In the genomic region with DNA sequence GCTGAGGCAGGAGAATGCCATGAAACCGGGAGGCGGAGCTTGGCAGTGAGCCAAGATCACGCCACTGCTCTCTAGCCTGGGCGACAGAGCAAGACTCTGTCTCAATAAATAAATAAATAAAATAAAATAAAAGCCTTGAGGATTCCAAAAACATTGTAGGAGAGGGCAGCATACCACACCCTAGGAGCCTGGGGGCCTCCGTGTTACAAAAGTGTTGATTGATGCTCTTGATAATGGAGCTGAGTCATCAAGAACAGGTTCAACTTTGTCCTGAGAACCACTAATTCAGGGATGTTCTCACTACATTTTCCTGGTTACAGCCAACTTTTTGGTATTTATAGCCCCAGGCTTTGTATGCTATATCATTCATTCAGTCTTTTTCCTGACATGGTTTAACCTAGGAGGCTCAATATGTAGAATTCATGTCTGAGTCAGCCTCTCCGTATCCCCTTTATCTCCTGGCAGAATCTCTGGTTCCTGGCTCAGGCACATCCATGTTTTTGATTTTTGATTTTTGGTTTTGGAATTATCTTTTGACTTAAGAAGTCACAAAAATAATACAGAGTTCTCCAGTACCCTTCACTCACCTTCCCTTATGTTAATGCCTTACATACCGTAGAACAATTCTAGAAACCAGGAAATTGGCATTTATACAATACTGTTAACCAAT, we compare ENCODE assay signal across 1 cellular context.
A peak's percentile ranks its signal among the peaks of the same experiment; 100 is the strongest.
TF ChIP-seq lines count a peak whose summit lies in the region.

No MANE protein-coding gene starts in this region.

TF ChIP-seq in K562, 482 proteins besides CTCF, POLR2A, EP300 and RAD21 (continued from another document):
- TF ChIP-seq, protein P1, sequence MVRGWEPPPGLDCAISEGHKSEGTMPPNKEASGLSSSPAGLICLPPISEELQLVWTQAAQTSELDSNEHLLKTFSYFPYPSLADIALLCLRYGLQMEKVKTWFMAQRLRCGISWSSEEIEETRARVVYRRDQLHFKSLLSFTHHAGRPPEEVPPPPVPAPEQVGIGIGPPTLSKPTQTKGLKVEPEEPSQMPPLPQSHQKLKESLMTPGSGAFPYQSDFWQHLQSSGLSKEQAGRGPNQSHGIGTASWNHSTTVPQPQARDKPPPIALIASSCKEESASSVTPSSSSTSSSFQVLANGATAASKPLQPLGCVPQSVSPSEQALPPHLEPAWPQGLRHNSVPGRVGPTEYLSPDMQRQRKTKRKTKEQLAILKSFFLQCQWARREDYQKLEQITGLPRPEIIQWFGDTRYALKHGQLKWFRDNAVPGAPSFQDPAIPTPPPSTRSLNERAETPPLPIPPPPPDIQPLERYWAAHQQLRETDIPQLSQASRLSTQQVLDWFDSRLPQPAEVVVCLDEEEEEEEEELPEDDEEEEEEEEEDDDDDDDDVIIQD (CRISPR knock-in tag; IDR thresholded peaks at IDR 0.05) = no peak
- TF ChIP-seq NR4A1 (CRISPR knock-in tag; IDR thresholded peaks at IDR 0.05) (no peak), NR4A1 (tag; IDR thresholded peaks at IDR 0.05) (peak; percentile 81), ZFP1 (CRISPR knock-in tag; IDR thresholded peaks at IDR 0.05) (0 out of 2 replicates have a peak, but pooled peaks have one; percentile 14), MEF2A (IDR thresholded peaks at IDR 0.05; ENCODE audit: control insufficient read depth, low read depth, low read length) (peak; percentile 32; the same call in 1 of the 2 replicates), GATAD2A (IDR thresholded peaks at IDR 0.05) (0 out of 2 replicates have a peak, but pooled peaks have one; percentile 14), DNMT1 (IDR thresholded peaks at IDR 0.05) (0 out of 2 replicates have a peak, but pooled peaks have one; percentile 58), ZNF316 (IDR thresholded peaks at IDR 0.05) (peak; percentile 98), MYC (IDR thresholded peaks at IDR 0.05; ENCODE audit: low read depth, low read length) (no peak), MYC (CRISPR knock-in tag; IDR thresholded peaks at IDR 0.05; ENCODE audit: borderline replicate concordance, low read depth) (no peak), POLR2G (IDR thresholded peaks at IDR 0.05; ENCODE audit: low read depth, low read length) (no peak), KDM4B (IDR thresholded peaks at IDR 0.05; ENCODE audit: borderline replicate concordance in 2 of 2, low read depth in 1 of 2) (no peak), NFIX (CRISPR knock-in tag; IDR thresholded peaks at IDR 0.05; ENCODE audit: low read depth) (peak; percentile 94), MTA3 (IDR thresholded peaks at IDR 0.05; ENCODE audit: borderline replicate concordance) (0 out of 2 replicates have a peak, but pooled peaks have one; percentile 17), ZBTB17 (CRISPR knock-in tag; IDR thresholded peaks at IDR 0.05) (0 out of 2 replicates have a peak, but pooled peaks have one; percentile 28), RBBP5 (IDR thresholded peaks at IDR 0.05; ENCODE audit: borderline replicate concordance, insufficient read depth, low read length, poor library complexity, severe bottlenecking) (no peak), NBN (IDR thresholded peaks at IDR 0.05; ENCODE audit: low read depth) (0 out of 2 replicates have a peak, but pooled peaks have one; percentile 15), ATF1 (CRISPR knock-in tag; IDR thresholded peaks at IDR 0.05) (no peak), ATF1 (tag; IDR thresholded peaks at IDR 0.05) (peak; percentile 39; the same call in 1 of the 2 replicates), HDAC1 (IDR thresholded peaks at IDR 0.05) (0 out of 4 replicates have a peak, but pooled peaks of 1 of the 2 experiments have one; percentile 34), FOSL1 (tag; conservative IDR thresholded peaks at IDR 0.05) (peak; percentile 94), TAF9B (IDR thresholded peaks at IDR 0.05; ENCODE audit: partially characterized antibody) (peak; percentile 29), FOXA1 (IDR thresholded peaks at IDR 0.05; ENCODE audit: borderline replicate concordance) (no peak), ATF7 (IDR thresholded peaks at IDR 0.05) (no peak; the same call in 1 of the 2 replicates), CHD4 (IDR thresholded peaks at IDR 0.05; ENCODE audit: insufficient read depth, insufficient replicate concordance, low read depth, low read length, poor library complexity, severe bottlenecking) (peak; percentile 10), ZNF24 (IDR thresholded peaks at IDR 0.05) (peak; percentile 93), ZNF134 (CRISPR knock-in tag; conservative IDR thresholded peaks at IDR 0.05) (0 out of 2 replicates have a peak, but pooled peaks have one; percentile 42), RBM14 (IDR thresholded peaks at IDR 0.05; ENCODE audit: borderline replicate concordance, insufficient read depth, low read depth, low read length) (no peak), ESRRA (IDR thresholded peaks at IDR 0.05; ENCODE audit: borderline replicate concordance, low read depth) (no peak), ZBTB8A (IDR thresholded peaks at IDR 0.05; ENCODE audit: partially characterized antibody) (no peak), SMARCC2 (IDR thresholded peaks at IDR 0.05; ENCODE audit: low read depth) (peak; percentile 75; the same call in 1 of the 2 replicates), MAFG (tag; conservative IDR thresholded peaks at IDR 0.05) (peak; percentile 92), ASH1L (IDR thresholded peaks at IDR 0.05; ENCODE audit: borderline replicate concordance, low read depth, partially characterized antibody) (peak; percentile 13), XRCC3 (IDR thresholded peaks at IDR 0.05) (no peak), DDX20 (tag; IDR thresholded peaks at IDR 0.05; ENCODE audit: low read depth) (peak; percentile 48; the same call in 1 of the 2 replicates)
- TF ChIP-seq, protein P2, sequence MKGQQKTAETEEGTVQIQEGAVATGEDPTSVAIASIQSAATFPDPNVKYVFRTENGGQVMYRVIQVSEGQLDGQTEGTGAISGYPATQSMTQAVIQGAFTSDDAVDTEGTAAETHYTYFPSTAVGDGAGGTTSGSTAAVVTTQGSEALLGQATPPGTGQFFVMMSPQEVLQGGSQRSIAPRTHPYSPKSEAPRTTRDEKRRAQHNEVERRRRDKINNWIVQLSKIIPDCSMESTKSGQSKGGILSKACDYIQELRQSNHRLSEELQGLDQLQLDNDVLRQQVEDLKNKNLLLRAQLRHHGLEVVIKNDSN (CRISPR knock-in tag; IDR thresholded peaks at IDR 0.05) = no peak
- TF ChIP-seq, protein P3, sequence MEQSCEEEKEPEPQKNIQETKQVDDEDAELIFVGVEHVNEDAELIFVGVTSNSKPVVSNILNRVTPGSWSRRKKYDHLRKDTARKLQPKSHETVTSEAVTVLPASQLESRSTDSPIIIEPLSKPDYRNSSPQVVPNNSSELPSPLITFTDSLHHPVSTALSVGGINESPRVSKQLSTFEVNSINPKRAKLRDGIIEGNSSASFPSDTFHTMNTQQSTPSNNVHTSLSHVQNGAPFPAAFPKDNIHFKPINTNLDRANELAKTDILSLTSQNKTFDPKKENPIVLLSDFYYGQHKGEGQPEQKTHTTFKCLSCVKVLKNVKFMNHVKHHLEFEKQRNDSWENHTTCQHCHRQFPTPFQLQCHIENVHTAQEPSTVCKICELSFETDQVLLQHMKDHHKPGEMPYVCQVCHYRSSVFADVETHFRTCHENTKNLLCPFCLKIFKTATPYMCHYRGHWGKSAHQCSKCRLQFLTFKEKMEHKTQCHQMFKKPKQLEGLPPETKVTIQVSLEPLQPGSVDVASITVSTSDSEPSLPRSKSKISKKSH (CRISPR knock-in tag; IDR thresholded peaks at IDR 0.05) = no peak
TF ChIP-seq in K562: peak in this region for 86.
